8 cellular contexts compared by ENCODE assay signal in genomic region chr11:61793084-61793828, GRCh38. TPM values are rescaled to one million over a fixed set of nuclear protein-coding genes. Genes with fewer than 3 reads are reported as not detected.
A peak's percentile ranks its signal among the peaks of the same experiment; 100 is the strongest.
DNase-seq lines count a peak whose midpoint lies in the region; ATAC-seq and TF ChIP-seq lines count a peak whose summit lies in the region.

No MANE protein-coding gene starts in this region.

- peak; percentile 29 for ATAC-seq in HG02852 (IDR thresholded peaks at IDR 0.05; ENCODE audit: unreplicated experiment)
- peak; percentile 6 for ATAC-seq in WTC11

- no peaks in the 10 kb centered on the region for H3K27me3 Mint-ChIP-seq in WTC11 (ENCODE audit: low read depth)

- peaks cover 39% of the 10 kb centered on the region for H3K36me3 Mint-ChIP-seq in WTC11

- in situ Hi-C loops in KBM-7 (cut with MboI; ENCODE audit: low pct_unique_long_range_greater_than_20kb, low sequenced_read_pairs) = no loop called here

- H3K27me3 ChIP-seq in GM06990 (replicated peaks; ENCODE audit: control insufficient read depth, insufficient read depth, low read length) = no peaks in the 10 kb centered on the region
- H3K27me3 ChIP-seq in right atrium auricular region = no peaks in the 10 kb centered on the region

- H3K9me3 ChIP-seq in right atrium auricular region = no peaks in the 10 kb centered on the region

- peak overlapping the region; percentile 96 to 99 for H3K27ac ChIP-seq in right atrium auricular region

- TF ChIP-seq CTCF in GM06990 (IDR thresholded peaks at IDR 0.05; ENCODE audit: insufficient read depth, low read length, poor library complexity, severe bottlenecking) = no peak
- TF ChIP-seq CTCF in WTC11 (IDR thresholded peaks at IDR 0.05) = no peak
- TF ChIP-seq CTCF in right atrium auricular region (IDR thresholded peaks at IDR 0.05) = no peak

- H3K4me1 Mint-ChIP-seq in WTC11 = peaks cover 21% of the 10 kb centered on the region

- DNase-seq in GM06990 (ENCODE audit: extremely low read depth, insufficient read length) = no peak
- DNase-seq in WTC11 (ENCODE audit: low spot score) = no peak
- no peak for DNase-seq in right atrium auricular region (ENCODE audit: low spot score)
- peak; percentile 38 for DNase-seq in stimulated activated CD8-positive, alpha-beta memory T cell treated with anti-CD3 and anti-CD28 coated beads, Interleukin-4, amount 100 ng/mL, for 48 hours
- DNase-seq in effector CD8-positive, alpha-beta T cell (lab: John Stamatoyannopoulos, UW) = no peak
- no peak for DNase-seq in mesenteric fat pad (ENCODE audit: low spot score)
- DNase-seq in KBM-7 = no peak

- H3K4me3 Mint-ChIP-seq in WTC11 = peak overlapping the region; percentile 94

- POLR2A ChIA-PET in WTC11 (lab: Charles Lee) = interaction anchor here (0.8 to 2.3 kb wide), 4 partner anchors 9 to 41 kb away, joined by 3 to 18 read pairs (median 4); partner anchors contain the start of gene FADS1

- peak overlapping the region; percentile 96 for H3K27ac Mint-ChIP-seq in WTC11

- H3K36me3 ChIP-seq in GM06990 (ENCODE audit: control insufficient read depth, insufficient read depth, low read length) (peaks cover 22% of the 10 kb centered on the region), right atrium auricular region (peaks cover 20% of the 10 kb centered on the region)

- H3K4me3 ChIP-seq in GM06990 (replicated peaks; ENCODE audit: low read depth, low read length) (peak overlapping the region; percentile 83), right atrium auricular region (peak overlapping the region; percentile 73 to 83)

- H3K9me3 Mint-ChIP-seq in WTC11 = no peaks in the 10 kb centered on the region

- CTCF ChIA-PET in WTC11 (lab: Charles Lee) = interaction anchor here (0.6 to 7.1 kb wide), 11 partner anchors 10 to 314 kb away, joined by 3 to 175 read pairs (median 4); no protein-coding TSS in a partner anchor

- H3K4me1 ChIP-seq in right atrium auricular region = peaks cover 0 to 31% of the 10 kb centered on the region in 2 donors

TF ChIP-seq in WTC11, 78 proteins besides CTCF, POLR2A, EP300 and RAD21:
- TF ChIP-seq TEAD1 (CRISPR knock-in tag; IDR thresholded peaks at IDR 0.05) = 0 out of 2 replicates have a peak, but pooled peaks have one; percentile 49
- TF ChIP-seq MLX (CRISPR knock-in tag; IDR thresholded peaks at IDR 0.05) = no peak
- no peak for TF ChIP-seq TP53 (CRISPR knock-in tag; IDR thresholded peaks at IDR 0.05)
- TF ChIP-seq HMGXB4 (CRISPR knock-in tag; IDR thresholded peaks at IDR 0.05) = no peak
- no peak for TF ChIP-seq USF1 (CRISPR knock-in tag; IDR thresholded peaks at IDR 0.05)
- 0 out of 2 replicates have a peak, but pooled peaks have one; percentile 22 for TF ChIP-seq E2F1 (CRISPR knock-in tag; IDR thresholded peaks at IDR 0.05)
- TF ChIP-seq ETV6 (CRISPR knock-in tag; IDR thresholded peaks at IDR 0.05) = no peak
- TF ChIP-seq RELA (CRISPR knock-in tag; IDR thresholded peaks at IDR 0.05; ENCODE audit: borderline replicate concordance) = 0 out of 2 replicates have a peak, but pooled peaks have one; percentile 48
- TF ChIP-seq ZNF121 (CRISPR knock-in tag; IDR thresholded peaks at IDR 0.05) = no peak
- no peak for TF ChIP-seq FOXJ3 (CRISPR knock-in tag; IDR thresholded peaks at IDR 0.05; ENCODE audit: borderline replicate concordance)
- TF ChIP-seq JAZF1 (CRISPR knock-in tag; IDR thresholded peaks at IDR 0.05) = no peak
- TF ChIP-seq RORB (CRISPR knock-in tag; IDR thresholded peaks at IDR 0.05) = no peak
- TF ChIP-seq E2F5 (CRISPR knock-in tag; IDR thresholded peaks at IDR 0.05) = no peak
- no peak for TF ChIP-seq ZNF425 (CRISPR knock-in tag; conservative IDR thresholded peaks at IDR 0.05)
- TF ChIP-seq MXD4 (CRISPR knock-in tag; IDR thresholded peaks at IDR 0.05; ENCODE audit: borderline replicate concordance) = no peak
- TF ChIP-seq ZBTB21 (CRISPR knock-in tag; IDR thresholded peaks at IDR 0.05; ENCODE audit: borderline replicate concordance) = no peak
- no peak for TF ChIP-seq NFE2L1 (CRISPR knock-in tag; IDR thresholded peaks at IDR 0.05)
- TF ChIP-seq ZNF219 (CRISPR knock-in tag; IDR thresholded peaks at IDR 0.05; ENCODE audit: borderline replicate concordance) = no peak
TF ChIP-seq in WTC11: peak in this region for 3.

RNA-seq across cellular contexts. Expression of gene FEN1, which starts 0.5 kb away (rescaled TPM):
- 72.3 to 96.3 TPM (median 73.2 TPM) in 3 replicates for total RNA-seq in WTC11 (2021)
- 1 to 10 TPM; 3.7 to 4.0 TPM for total RNA-seq in right atrium auricular region
- 8.0 TPM for total RNA-seq in mesenteric fat pad

RNA-seq across cellular contexts. Expression of gene TMEM258, which starts 0.9 kb away (rescaled TPM):
- total RNA-seq in WTC11 (2021) (175 to 192 TPM (median 190 TPM) in 3 replicates), right atrium auricular region (10 to 100 TPM; 43.4 to 54.7 TPM), mesenteric fat pad (80.8 TPM)

RNA-seq across cellular contexts. Expression of gene FADS1, which starts 23.5 kb away (rescaled TPM):
- total RNA-seq in WTC11 (2021) (105 to 108 TPM (median 105 TPM) in 3 replicates), right atrium auricular region (10 to 100 TPM; 21.8 to 28.4 TPM), mesenteric fat pad (36.3 TPM)

RNA-seq across cellular contexts. Expression of gene FADS2, which starts 34.8 kb away (rescaled TPM):
- 416 to 423 TPM (median 422 TPM) in 3 replicates for total RNA-seq in WTC11 (2021)
- total RNA-seq in right atrium auricular region = 10 to 100 TPM in 1 of 2 donors, 1 to 10 TPM in 1; 5.1 to 10.2 TPM
- 28.1 TPM for total RNA-seq in mesenteric fat pad

RNA-seq across cellular contexts. Expression of gene MYRF, which starts 40.8 kb away (rescaled TPM):
- total RNA-seq in WTC11 (2021) (4.9 to 5.9 TPM (median 5.2 TPM) in 3 replicates), right atrium auricular region (10 to 100 TPM in 1 of 2 donors, 1 to 10 TPM in 1; 7.0 to 13.1 TPM), mesenteric fat pad (0.42 TPM)
